Comparison of ENCODE assay signal across 18 cellular contexts in genomic region chr10:72127571-72127970, GRCh38. TPM values are rescaled to one million over a fixed set of nuclear protein-coding genes. Genes with fewer than 3 reads are reported as not detected.
DNase-seq lines count a peak whose midpoint lies in the region; ATAC-seq, FAIRE-seq and TF ChIP-seq lines count a peak whose summit lies in the region.
"Had no signal": no experiment of that assay in that cellular context is flagged by ENCODE, and none has a peak within 500 bp of the region (broad histone marks: within the 10 kb centered on the region; RNA-seq: fewer than 3 reads in every experiment).

No MANE protein-coding gene starts in this region.

- H3K4me3 ChIP-seq in GM23338 = no peak overlapping the region
- H3K4me3 ChIP-seq in coronary artery = no peak overlapping the region
- H3K4me3 ChIP-seq: BLaER1 had no signal

- H3K27ac Mint-ChIP-seq in GM23338 (no peak overlapping the region), WTC11 (peak overlapping the region; percentile 55; the same call in 1 of the 2 replicates)
- H3K27ac Mint-ChIP-seq: B cell; CD8-positive, alpha-beta T cell had no signal

- peaks cover 12% of the 10 kb centered on the region; the same call in 1 of the 2 replicates for H3K4me1 ChIP-seq in GM23338 (ENCODE audit: insufficient read depth)

- H3K4me1 Mint-ChIP-seq in GM23338 (peaks cover 13% of the 10 kb centered on the region), WTC11 (peaks cover 12% of the 10 kb centered on the region)

- DNase-seq in GM23338 (ENCODE audit: low spot score) = no peak
- no peak for DNase-seq in WTC11 (ENCODE audit: low spot score)
- DNase-seq in coronary artery (ENCODE audit: low spot score) = no peak
- DNase-seq in posterior vena cava (ENCODE audit: low spot score) = no peak
- no peak for DNase-seq in D721Med (ENCODE audit: insufficient read length, low spot score)
- DNase-seq: Caco-2; CD4-positive, CD25-positive, alpha-beta regulatory T cell; CD8-positive, alpha-beta T cell; DMS 273 treated with DMSO at 0.1 percent for 48 hours; GF-D8; GOT3; HCEC 1CT had no signal

- no peaks in the 10 kb centered on the region for H3K27me3 ChIP-seq in GM23338 (ENCODE audit: insufficient read depth)
- H3K27me3 ChIP-seq: BLaER1 had no signal

- H3K36me3 ChIP-seq in GM23338 (ENCODE audit: insufficient read depth) = no peaks in the 10 kb centered on the region; the same call in 1 of the 2 replicates

- H3K4me3 Mint-ChIP-seq in GM23338 (no peak overlapping the region), WTC11 (no peak overlapping the region)
- H3K4me3 Mint-ChIP-seq: B cell; CD4-positive, CD25-positive, alpha-beta regulatory T cell; CD8-positive, alpha-beta T cell had no signal

- no peaks in the 10 kb centered on the region for H4K20me1 ChIP-seq in GM23338 (replicated peaks; ENCODE audit: insufficient read depth)
- H4K20me1 ChIP-seq: BLaER1 had no signal

- peak overlapping the region; percentile 32; the same call in 1 of the 2 replicates for H3K27ac ChIP-seq in 22Rv1
- peak overlapping the region; percentile 10; the same call in 1 of the 2 replicates for H3K27ac ChIP-seq in GM23338 (ENCODE audit: low read depth)
- H3K27ac ChIP-seq in coronary artery = no peak overlapping the region
- H3K27ac ChIP-seq: BLaER1, C4-2B had no signal

- intact Hi-C loops in posterior vena cava (cut with DNase I) = loop anchor here in 1 of 2 donors (10.0 kb wide), 1 partner anchor 197 kb away; no protein-coding TSS in a partner anchor

- ATAC-seq in GM23338 (0 out of 3 replicates have a peak, but pooled peaks have one; percentile 23), WTC11 (no peak)
- ATAC-seq: CD8-positive, alpha-beta T cell had no signal

- no peak overlapping the region for H3K4me2 ChIP-seq in GM23338
- H3K4me2 ChIP-seq: BLaER1 had no signal

- no peak for FAIRE-seq in D721Med (lab: Jason Lieb, UNC)
- FAIRE-seq: A204.1, GM18507 had no signal

- H2AFZ ChIP-seq in GM23338 = no peak overlapping the region

- POLR2A ChIA-PET in WTC11 (lab: Charles Lee) = interaction anchor here (0.7 to 1.7 kb wide), 3 partner anchors 21 to 212 kb away, joined by 3 to 5 read pairs (median 3); partner anchors contain the start of gene DDIT4

- TF ChIP-seq CTCF in 22Rv1 (IDR thresholded peaks at IDR 0.05) (no peak), GM23338 (conservative IDR thresholded peaks at IDR 0.05; ENCODE audit: low read depth in 2 of 2) (no peak), WTC11 (IDR thresholded peaks at IDR 0.05) (no peak), coronary artery (IDR thresholded peaks at IDR 0.05) (no peak), D721Med (IDR thresholded peaks at IDR 0.05; ENCODE audit: insufficient read depth, missing control alignments) (no peak)

- CTCF ChIA-PET in WTC11 (lab: Charles Lee) = interaction anchor here (0.6 to 2.9 kb wide), 8 partner anchors 12 to 213 kb away, joined by 3 to 20 read pairs (median 12); no protein-coding TSS in a partner anchor

- H3K9me2 ChIP-seq in GM23338 (ENCODE audit: insufficient read depth) = no peaks in the 10 kb centered on the region

- no peaks in the 10 kb centered on the region for H3F3A ChIP-seq in GM23338 (replicated peaks; ENCODE audit: low read depth)

- H3K27me3 Mint-ChIP-seq in GM23338 (ENCODE audit: insufficient read depth, low read depth, poor library complexity) = peaks cover 3% of the 10 kb centered on the region
- no peaks in the 10 kb centered on the region for H3K27me3 Mint-ChIP-seq in WTC11 (ENCODE audit: low read depth)
- H3K27me3 Mint-ChIP-seq: B cell; CD4-positive, CD25-positive, alpha-beta regulatory T cell had no signal

- H3K9me3 Mint-ChIP-seq in GM23338 (no peaks in the 10 kb centered on the region), WTC11 (no peaks in the 10 kb centered on the region)
- H3K9me3 Mint-ChIP-seq: CD4-positive, CD25-positive, alpha-beta regulatory T cell; CD8-positive, alpha-beta T cell had no signal

- H3K36me3 Mint-ChIP-seq in GM23338 (ENCODE audit: low read depth) (no peaks in the 10 kb centered on the region), WTC11 (no peaks in the 10 kb centered on the region; the same call in 1 of the 2 replicates)
- H3K36me3 Mint-ChIP-seq: CD4-positive, CD25-positive, alpha-beta regulatory T cell had no signal

- no peaks in the 10 kb centered on the region for H3K79me2 ChIP-seq in GM23338 (replicated peaks; ENCODE audit: insufficient read depth)

TF ChIP-seq in GM23338, 12 proteins besides CTCF, POLR2A, EP300 and RAD21 (continues in another document):
- TF ChIP-seq POLR2AphosphoS5 (IDR thresholded peaks at IDR 0.05; ENCODE audit: low read depth) = no peak
- TF ChIP-seq EZH2phosphoT487 (IDR thresholded peaks at IDR 0.05; ENCODE audit: unreplicated experiment) = no peak
- TF ChIP-seq JUNB (IDR thresholded peaks at IDR 0.05; ENCODE audit: unreplicated experiment) = no peak
- no peak for TF ChIP-seq ZNF114 (CRISPR knock-in tag; IDR thresholded peaks at IDR 0.05)
- TF ChIP-seq ZNF331 (CRISPR knock-in tag; IDR thresholded peaks at IDR 0.05; ENCODE audit: low read depth) = no peak
- TF ChIP-seq EZH2 (IDR thresholded peaks at IDR 0.05; ENCODE audit: low read depth, unreplicated experiment) = no peak
- no peak for TF ChIP-seq NANOG (IDR thresholded peaks at IDR 0.05; ENCODE audit: borderline replicate concordance)
- TF ChIP-seq STAT1 (IDR thresholded peaks at IDR 0.05; ENCODE audit: unreplicated experiment) = no peak
- TF ChIP-seq REST (IDR thresholded peaks at IDR 0.05; ENCODE audit: unreplicated experiment) = no peak

TF ChIP-seq in WTC11, 78 proteins besides CTCF, POLR2A, EP300 and RAD21 (continues in another document):
- TF ChIP-seq ZNF416 (CRISPR knock-in tag; IDR thresholded peaks at IDR 0.05) = no peak
- no peak for TF ChIP-seq ZNF281 (CRISPR knock-in tag; IDR thresholded peaks at IDR 0.05)
- no peak for TF ChIP-seq JAZF1 (CRISPR knock-in tag; IDR thresholded peaks at IDR 0.05)
- no peak for TF ChIP-seq USF1 (CRISPR knock-in tag; IDR thresholded peaks at IDR 0.05)
- no peak for TF ChIP-seq ZNF425 (CRISPR knock-in tag; conservative IDR thresholded peaks at IDR 0.05)
- no peak for TF ChIP-seq ATF6 (CRISPR knock-in tag; IDR thresholded peaks at IDR 0.05)
- no peak for TF ChIP-seq MXD4 (CRISPR knock-in tag; IDR thresholded peaks at IDR 0.05; ENCODE audit: borderline replicate concordance)
- no peak for TF ChIP-seq HMGA2 (CRISPR knock-in tag; IDR thresholded peaks at IDR 0.05)

RNA-seq across cellular contexts. Expression of gene SPOCK2, which starts 39.2 kb away (rescaled TPM):
- total RNA-seq in GM23338 (2014; rRNA removed; shearing (Covaris generic)) = 2.6 and 3.6 TPM in 2 replicates
- 1.2 and 1.3 TPM in 2 replicates for polyA plus RNA-seq in GM23338 (2016; fragmentation: Nextera tagmentation; extraction: Ambion mirVana)
- total RNA-seq in WTC11 (2021) = 4.0 to 4.7 TPM (median 4.1 TPM) in 3 replicates
- total RNA-seq in posterior vena cava = 1 to 10 TPM; 2.4 to 4.5 TPM

Comparison
In these comparisons a context has a peak if more than half of its experiments do, and no peak if none do; other contexts are left out.
1. H3K27ac ChIP-seq: peak in 22Rv1 (single experiment) and GM23338 (single experiment); none in coronary artery (0 of 2).